In genomic region chr6:13624871-13625288, GRCh38 we compare ENCODE assay signal across 8 cellular contexts. TPM values are rescaled to one million over a fixed set of nuclear protein-coding genes. Genes with fewer than 3 reads are reported as not detected.
DNase-seq lines count a peak whose midpoint lies in the region; ATAC-seq, FAIRE-seq and TF ChIP-seq lines count a peak whose summit lies in the region.

No MANE protein-coding gene starts in this region.

- H3K36me3 ChIP-seq in GM23248 (ENCODE audit: low read depth) (peaks cover 65% of the 10 kb centered on the region), OCI-LY1 (ENCODE audit: insufficient read depth, low read length) (peaks cover 90% of the 10 kb centered on the region), K562 (ENCODE audit: control insufficient read depth, insufficient read depth, low read length) (peaks cover 97% of the 10 kb centered on the region)

- BruUV-seq in K562 (replicated peaks; lab: Mats Ljungman, UMichigan), result no TSS peak

- H4K20me1 ChIP-seq in GM23248 (ENCODE audit: insufficient read depth), result no peaks in the 10 kb centered on the region
- no peaks in the 10 kb centered on the region for H4K20me1 ChIP-seq in OCI-LY1 (ENCODE audit: insufficient read depth, low read length)
- H4K20me1 ChIP-seq in K562 (replicated peaks; ENCODE audit: control insufficient read depth, insufficient read depth, low read length), result no peaks in the 10 kb centered on the region

- no peak for DNase-seq in D721Med (ENCODE audit: insufficient read length, low spot score)
- DNase-seq in GM23248, result peak; percentile 66
- DNase-seq in K562 (ENCODE audit: extremely low read depth in 1 of 4, low spot score in 3 of 4), result peak; percentile 57 to 75 (median 65)
- peak; percentile 46 to 62 for DNase-seq in lung microvascular endothelial cell (ENCODE audit: low read depth in 2 of 2)
- DNase-seq in GOT3 (lab: John Stamatoyannopoulos, UW), result no peak

- in situ Hi-C loops in GM23248 (cut with MboI), result no loop called here
- in situ Hi-C loops in K562 (cut with MboI), result no loop called here

- H3K4me2 ChIP-seq in GM23248 (ENCODE audit: unreplicated experiment), result no peak overlapping the region
- H3K4me2 ChIP-seq in OCI-LY1 (ENCODE audit: low read length), result no peak overlapping the region
- no peak overlapping the region for H3K4me2 ChIP-seq in K562 (ENCODE audit: insufficient read depth, low read length)

- no peak overlapping the region for H3K9ac ChIP-seq in GM23248
- no peak overlapping the region for H3K9ac ChIP-seq in OCI-LY1 (ENCODE audit: low read length)
- H3K9ac ChIP-seq in K562 (ENCODE audit: insufficient read depth in 1 of 2, low read depth in 2 of 2, low read length in 2 of 2), result no peak overlapping the region

- peak; percentile 38 to 64 for TF ChIP-seq RAD21 in K562 (CRISPR knock-in tag; conservative IDR thresholded peaks at IDR 0.05 in 1 of 2, IDR thresholded peaks at IDR 0.05 in 1 of 2)

- peak; percentile 37 for TF ChIP-seq CTCF in D721Med (IDR thresholded peaks at IDR 0.05; ENCODE audit: insufficient read depth, missing control alignments)
- TF ChIP-seq CTCF in OCI-LY1 (IDR thresholded peaks at IDR 0.05; ENCODE audit: low read length), result peak; percentile 59
- peak; percentile 53 to 69 (median 67) for TF ChIP-seq CTCF in K562 (IDR thresholded peaks at IDR 0.05 in 2 of 3, conservative IDR thresholded peaks at IDR 0.05 in 1 of 3; ENCODE audit: insufficient read depth in 2 of 3, low read depth in 1 of 3, low read length in 3 of 3)

- no peak for FAIRE-seq in D721Med (lab: Jason Lieb, UNC)
- FAIRE-seq in K562 (lab: Jason Lieb, UNC), result peak; percentile 65

- ATAC-seq in K562 (peak; percentile 91), HG03196 (IDR thresholded peaks at IDR 0.05; ENCODE audit: unreplicated experiment) (no peak), GM21526 (IDR thresholded peaks at IDR 0.05; ENCODE audit: low FRiP score, unreplicated experiment) (no peak)

- H3K9me2 ChIP-seq in GM23248 (ENCODE audit: insufficient read depth), result no peaks in the 10 kb centered on the region
- H3K9me2 ChIP-seq in OCI-LY1 (ENCODE audit: low read depth, low read length), result no peaks in the 10 kb centered on the region

- no peaks in the 10 kb centered on the region for H3K9me1 ChIP-seq in K562 (ENCODE audit: control insufficient read depth, insufficient read depth, low read length)

- no peaks in the 10 kb centered on the region for H3K27me3 ChIP-seq in GM23248 (replicated peaks; ENCODE audit: insufficient read depth)
- no peaks in the 10 kb centered on the region for H3K27me3 ChIP-seq in OCI-LY1 (ENCODE audit: insufficient read depth, low read length)
- no peaks in the 10 kb centered on the region for H3K27me3 ChIP-seq in K562 (ENCODE audit: control insufficient read depth in 2 of 2, insufficient read depth in 2 of 2, low read length in 2 of 2)

- TF ChIP-seq POLR2A in K562 (conservative IDR thresholded peaks at IDR 0.05), result no peak; the same call in 1 of the 2 replicates

- H2AFZ ChIP-seq in GM23248 (no peak overlapping the region), OCI-LY1 (ENCODE audit: low read length) (no peak overlapping the region), K562 (ENCODE audit: low read depth, low read length) (no peak overlapping the region)

- no peaks in the 10 kb centered on the region for H3K4me1 ChIP-seq in GM23248 (ENCODE audit: insufficient read depth)
- peaks cover 2% of the 10 kb centered on the region for H3K4me1 ChIP-seq in OCI-LY1 (ENCODE audit: insufficient read depth, low read length, severe bottlenecking)
- H3K4me1 ChIP-seq in K562 (replicated peaks in 1 of 2; ENCODE audit: control insufficient read depth in 2 of 2, insufficient read depth in 2 of 2, low read length in 2 of 2), result no peaks in the 10 kb centered on the region; a peak in 1 of 5 replicates

- H3K27ac ChIP-seq in GM23248 (0 out of 2 replicates have a peak overlapping the region, but pooled peaks have one; percentile 12), OCI-LY1 (ENCODE audit: low read depth, low read length, poor library complexity, severe bottlenecking) (no peak overlapping the region), K562 (ENCODE audit: extremely low read depth, low read depth, low read length) (no peak overlapping the region)

- peaks cover 67% of the 10 kb centered on the region for H3F3A ChIP-seq in GM23248 (ENCODE audit: insufficient read depth)
- peaks cover 12% of the 10 kb centered on the region; the same call in 1 of the 2 replicates for H3F3A ChIP-seq in OCI-LY1 (ENCODE audit: insufficient read depth, low read length)

- H3K79me2 ChIP-seq in GM23248 (ENCODE audit: insufficient read depth) (peaks cover 34% of the 10 kb centered on the region), OCI-LY1 (ENCODE audit: insufficient read depth, low read length) (no peaks in the 10 kb centered on the region), K562 (ENCODE audit: control insufficient read depth, insufficient read depth, low read length) (peaks cover 7% of the 10 kb centered on the region; the same call in 1 of the 3 replicates)

- 61 to 67% methylated on average over 4 of the region's 4 CpGs for WGBS in GM23248 (ENCODE audit: low coverage in 1 of 2, low lambda C conversion rate in 2 of 2, missing lambda C conversion rate in 2 of 2), 2 experiments
- 45% methylated on average over 4 of the region's 4 CpGs for WGBS in K562 (ENCODE audit: insufficient coverage, low coverage, missing lambda C conversion rate)

- H3K4me3 ChIP-seq in GM23248, result no peak overlapping the region
- no peak overlapping the region for H3K4me3 ChIP-seq in OCI-LY1 (ENCODE audit: low read depth, low read length, poor library complexity, severe bottlenecking)
- no peak overlapping the region for H3K4me3 ChIP-seq in K562

- H3K9me3 ChIP-seq in GM23248 (ENCODE audit: low read depth), result no peaks in the 10 kb centered on the region
- H3K9me3 ChIP-seq in OCI-LY1 (ENCODE audit: low read length), result no peaks in the 10 kb centered on the region
- H3K9me3 ChIP-seq in K562 (replicated peaks; ENCODE audit: control insufficient read depth, insufficient read depth, low read depth, low read length), result no peaks in the 10 kb centered on the region

- TF ChIP-seq EP300 in K562 (IDR thresholded peaks at IDR 0.05; ENCODE audit: low read length), result no peak

- intact Hi-C loops in K562 (cut with micrococcal nuclease), result loop anchor here (5.0 kb wide), 1 partner anchor 142 kb away; no protein-coding TSS in a partner anchor

- CTCF ChIA-PET in K562 (lab: Yijun Ruan, JAX; ENCODE audit: low intra/inter-chr PET ratio), result interaction anchor here (0.7 to 1.0 kb wide), 3 partner anchors 49 to 442 kb away, joined by 3 to 4 read pairs (median 3); no protein-coding TSS in a partner anchor

- POLR2A ChIA-PET in K562 (lab: Yijun Ruan, JAX), result interaction anchor here (0.6 to 1.7 kb wide), 9 partner anchors 8 to 349 kb away, joined by 3 to 9 read pairs (median 3); partner anchors contain the start of gene NOL7

TF ChIP-seq in K562, 482 proteins besides CTCF, POLR2A, EP300 and RAD21 (continues in another document):
- TF ChIP-seq ETV1 (tag; conservative IDR thresholded peaks at IDR 0.05; ENCODE audit: low read depth) (no peak), MTA3 (IDR thresholded peaks at IDR 0.05; ENCODE audit: borderline replicate concordance) (no peak), NUFIP1 (IDR thresholded peaks at IDR 0.05; ENCODE audit: partially characterized antibody) (no peak), BCL6 (CRISPR knock-in tag; IDR thresholded peaks at IDR 0.05) (no peak)

RNA-seq across cellular contexts. Expression of gene NOL7, which starts 9.7 kb away (rescaled TPM):
- total RNA-seq in GM23248 (2014; rRNA removed; shearing (Covaris generic)), result 48.7 and 53.1 TPM in 2 replicates
- polyA plus RNA-seq in GM23248 (2016; fragmentation: Nextera tagmentation; extraction: Ambion mirVana) (122 and 124 TPM in 2 replicates), K562 (2011; rRNA removed) (47.0 and 79.2 TPM in 2 replicates), K562 (2014; fragmentation: Illumina TruSeq; extraction: Trizol) (157 and 177 TPM in 2 replicates), K562 (2014; fragmentation: Nextera tagmentation; extraction: Ambion mirVana) (10 to 100 TPM; 19.4 to 23.4 TPM), K562 (2014; rRNA removed) (214 TPM in 2 replicates)
- total RNA-seq in K562 (2011; cell fraction: chromatin; rRNA removed; ENCODE audit: low replicate concordance), result 19.4 and 35.8 TPM in 2 replicates
- 26.6 and 26.8 TPM in 2 replicates for total RNA-seq in K562 (2011; cell fraction: nucleolus; rRNA removed)
- total RNA-seq in K562 (2011; cell fraction: nucleoplasm; rRNA removed), result 28.4 and 33.0 TPM in 2 replicates
- total RNA-seq in K562 (2014; rRNA removed) (199 and 235 TPM in 2 replicates), K562 (2014; rRNA removed; fragmentation: Illumina TruSeq; extraction: Trizol) (167 and 196 TPM in 2 replicates), K562 (2015; rRNA removed; fragmentation: Illumina TruSeq; extraction: Trizol) (159 and 162 TPM in 2 replicates), K562 (2021) (137 and 146 TPM in 2 replicates), lung microvascular endothelial cell (38.1 and 43.1 TPM in 2 replicates)
- 31.3 and 35.5 TPM in 2 replicates for polyA plus RNA-seq in K562 (2011; cell fraction: cytosol; rRNA removed)
- 23.3 and 29.9 TPM in 2 replicates for polyA plus RNA-seq in K562 (2011; cell fraction: nucleus; rRNA removed)
- 125 and 138 TPM in 2 replicates for polyA plus RNA-seq in K562 (2012)
- 22.9 and 25.8 TPM in 2 replicates for polyA minus RNA-seq in K562 (2011; rRNA and poly(A)+ RNA removed)
- 20.5 and 24.8 TPM in 2 replicates for polyA minus RNA-seq in K562 (2011; cell fraction: cytosol; rRNA and poly(A)+ RNA removed)
- polyA minus RNA-seq in K562 (2011; cell fraction: nucleus; rRNA and poly(A)+ RNA removed), result 17.0 and 21.9 TPM in 2 replicates

RNA-seq across cellular contexts. Expression of gene SIRT5, which starts 50.5 kb away (rescaled TPM):
- total RNA-seq in GM23248 (2014; rRNA removed; shearing (Covaris generic)), result 4.8 and 5.3 TPM in 2 replicates
- polyA plus RNA-seq in GM23248 (2016; fragmentation: Nextera tagmentation; extraction: Ambion mirVana), result 6.1 and 7.0 TPM in 2 replicates
- total RNA-seq in K562 (2011; cell fraction: chromatin; rRNA removed; ENCODE audit: low replicate concordance), result 14.1 and 21.0 TPM in 2 replicates
- total RNA-seq in K562 (2011; cell fraction: nucleolus; rRNA removed), result 9.3 and 10.0 TPM in 2 replicates
- 16.4 and 25.4 TPM in 2 replicates for total RNA-seq in K562 (2011; cell fraction: nucleoplasm; rRNA removed)
- total RNA-seq in K562 (2014; rRNA removed), result 7.4 and 8.6 TPM in 2 replicates
- 11.6 and 15.0 TPM in 2 replicates for total RNA-seq in K562 (2014; rRNA removed; fragmentation: Illumina TruSeq; extraction: Trizol)
- total RNA-seq in K562 (2015; rRNA removed; fragmentation: Illumina TruSeq; extraction: Trizol), result 10.0 and 13.4 TPM in 2 replicates
- total RNA-seq in K562 (2021), result 8.6 and 8.7 TPM in 2 replicates
- polyA plus RNA-seq in K562 (2011; rRNA removed), result 9.2 and 11.4 TPM in 2 replicates
- 7.1 and 7.7 TPM in 2 replicates for polyA plus RNA-seq in K562 (2011; cell fraction: cytosol; rRNA removed)
- 11.8 and 16.3 TPM in 2 replicates for polyA plus RNA-seq in K562 (2011; cell fraction: nucleus; rRNA removed)
- polyA plus RNA-seq in K562 (2012), result 9.1 and 15.2 TPM in 2 replicates
- polyA plus RNA-seq in K562 (2014; fragmentation: Illumina TruSeq; extraction: Trizol), result 12.5 and 15.7 TPM in 2 replicates
- 1 to 10 TPM; 2.1 to 2.3 TPM for polyA plus RNA-seq in K562 (2014; fragmentation: Nextera tagmentation; extraction: Ambion mirVana)
- polyA plus RNA-seq in K562 (2014; rRNA removed), result 11.7 and 15.7 TPM in 2 replicates
- 6.5 TPM in 2 replicates for polyA minus RNA-seq in K562 (2011; rRNA and poly(A)+ RNA removed)
- polyA minus RNA-seq in K562 (2011; cell fraction: cytosol; rRNA and poly(A)+ RNA removed), result 3.3 and 3.4 TPM in 2 replicates
- polyA minus RNA-seq in K562 (2011; cell fraction: nucleus; rRNA and poly(A)+ RNA removed), result 7.8 and 8.2 TPM in 2 replicates
- total RNA-seq in lung microvascular endothelial cell, result 6.8 and 7.1 TPM in 2 replicates

Comparison
In these comparisons a context has a peak if more than half of its experiments do, and no peak if none do; other contexts are left out.
1. DNase-seq: peak in GM23248 (single experiment), K562 (4 of 4) and lung microvascular endothelial cell (2 of 2); none in D721Med (single experiment) and GOT3 (single experiment).
2. Peak in every context shown above with its lines, with median percentiles within 50 percentile points of each other: CTCF ChIP-seq.